In genomic region chr1:94056171-94056570, GRCh38 we compare ENCODE assay signal across 19 cellular contexts.
"Had no signal": no experiment of that assay in that cellular context is flagged by ENCODE, and none has a peak within 500 bp of the region (broad histone marks: within the 10 kb centered on the region; RNA-seq: fewer than 3 reads in every experiment).

No MANE protein-coding gene starts in this region.

- H3K36me3 Mint-ChIP-seq: activated naive CD8-positive, alpha-beta T cell treated with anti-CD3 and anti-CD28 coated beads, Interleukin-2, amount 10 ng/mL, durations not matched to agents 7 days and 5 days; naive thymus-derived CD8-positive, alpha-beta T cell; stimulated activated naive B cell treated with anti-CD40 and anti-IgM and Interleukin-4, amounts not matched to agents 10 μg/mL and 1 μg/mL and 100 μg/mL, for 72 hours; T-cell had no signal

- H3K4me1 Mint-ChIP-seq: activated naive CD8-positive, alpha-beta T cell treated with anti-CD3 and anti-CD28 coated beads, Interleukin-2, amount 10 ng/mL, durations not matched to agents 7 days and 5 days; naive thymus-derived CD8-positive, alpha-beta T cell; stimulated activated naive B cell treated with anti-CD40 and anti-IgM and Interleukin-4, amounts not matched to agents 10 μg/mL and 1 μg/mL and 100 μg/mL, for 72 hours; T-cell had no signal

- H3K27ac Mint-ChIP-seq: activated naive CD8-positive, alpha-beta T cell treated with anti-CD3 and anti-CD28 coated beads, Interleukin-2, amount 10 ng/mL, durations not matched to agents 7 days and 5 days; dendritic cell treated with granulocyte-macrophage colony-stimulating factor and Interleukin-4, amounts not matched to agents 40 ng/mL and 50 ng/mL, for 4 days; effector memory CD8-positive, alpha-beta T cell; naive thymus-derived CD8-positive, alpha-beta T cell; stimulated activated naive B cell treated with anti-CD40 and anti-IgM and Interleukin-4, amounts not matched to agents 10 μg/mL and 1 μg/mL and 100 μg/mL, for 72 hours; T-cell had no signal

- H3K4me3 Mint-ChIP-seq: activated naive CD8-positive, alpha-beta T cell treated with anti-CD3 and anti-CD28 coated beads, Interleukin-2, amount 10 ng/mL, durations not matched to agents 7 days and 5 days; dendritic cell treated with granulocyte-macrophage colony-stimulating factor and Interleukin-4, amounts not matched to agents 40 ng/mL and 50 ng/mL, for 4 days; effector memory CD8-positive, alpha-beta T cell; naive thymus-derived CD8-positive, alpha-beta T cell; stimulated activated naive B cell treated with anti-CD40 and anti-IgM and Interleukin-4, amounts not matched to agents 10 μg/mL and 1 μg/mL and 100 μg/mL, for 72 hours; T-cell had no signal

- H3K9me3 Mint-ChIP-seq: activated naive CD8-positive, alpha-beta T cell treated with anti-CD3 and anti-CD28 coated beads, Interleukin-2, amount 10 ng/mL, durations not matched to agents 7 days and 5 days; dendritic cell treated with granulocyte-macrophage colony-stimulating factor and Interleukin-4, amounts not matched to agents 40 ng/mL and 50 ng/mL, for 4 days; effector memory CD8-positive, alpha-beta T cell; naive thymus-derived CD8-positive, alpha-beta T cell; stimulated activated naive B cell treated with anti-CD40 and anti-IgM and Interleukin-4, amounts not matched to agents 10 μg/mL and 1 μg/mL and 100 μg/mL, for 72 hours; T-cell had no signal

- DNase-seq: activated CD4-positive, alpha-beta T cell treated with anti-CD3 and anti-CD28 coated beads, Interleukin-2, amount 50 U/mL, for 1 hour; activated CD8-positive, alpha-beta memory T cell treated with anti-CD3 and anti-CD28 coated beads for 24 hours; activated naive CD4-positive, alpha-beta T cell; activated naive CD8-positive, alpha-beta T cell treated with anti-CD3 and anti-CD28 coated beads, Interleukin-2, amount 10 ng/mL, durations not matched to agents 7 days and 5 days; brain microvascular endothelial cell; effector memory CD8-positive, alpha-beta T cell; erythroblast; glutamatergic neuron; mucosa of descending colon; naive thymus-derived CD8-positive, alpha-beta T cell; stimulated activated CD4-positive, alpha-beta T cell treated with anti-CD3 and anti-CD28 coated beads, Interleukin-2, amount 100 ng/mL, for 48 hours; stimulated activated naive B cell treated with anti-CD40 and anti-IgM and Interleukin-4, amounts not matched to agents 10 μg/mL and 1 μg/mL and 100 μg/mL, for 72 hours; T-cell; T-helper 9 cell had no signal

- H3K27me3 ChIP-seq: brain microvascular endothelial cell, tibial nerve had no signal

- H3K9me3 ChIP-seq: mucosa of descending colon, neutrophil, tibial nerve had no signal

- H3K4me3 ChIP-seq: lung, mucosa of descending colon, tibial nerve had no signal

- H3K36me3 ChIP-seq: brain microvascular endothelial cell, neutrophil, tibial nerve had no signal

- ATAC-seq: activated CD4-positive, CD25-positive, alpha-beta regulatory T cell treated with anti-CD3 and anti-CD28 coated beads, Interleukin-2, amount 50 U/mL, for 24 hours; effector memory CD8-positive, alpha-beta T cell; mucosa of descending colon; naive thymus-derived CD8-positive, alpha-beta T cell; stimulated activated naive B cell treated with anti-CD40 and anti-IgM and Interleukin-4, amounts not matched to agents 10 μg/mL and 1 μg/mL and 100 μg/mL, for 72 hours; T-cell had no signal

- H3K27ac ChIP-seq: brain microvascular endothelial cell, neutrophil, tibial nerve had no signal
